Comparison of ENCODE assay signal across 1 cellular context in the genomic region with DNA sequence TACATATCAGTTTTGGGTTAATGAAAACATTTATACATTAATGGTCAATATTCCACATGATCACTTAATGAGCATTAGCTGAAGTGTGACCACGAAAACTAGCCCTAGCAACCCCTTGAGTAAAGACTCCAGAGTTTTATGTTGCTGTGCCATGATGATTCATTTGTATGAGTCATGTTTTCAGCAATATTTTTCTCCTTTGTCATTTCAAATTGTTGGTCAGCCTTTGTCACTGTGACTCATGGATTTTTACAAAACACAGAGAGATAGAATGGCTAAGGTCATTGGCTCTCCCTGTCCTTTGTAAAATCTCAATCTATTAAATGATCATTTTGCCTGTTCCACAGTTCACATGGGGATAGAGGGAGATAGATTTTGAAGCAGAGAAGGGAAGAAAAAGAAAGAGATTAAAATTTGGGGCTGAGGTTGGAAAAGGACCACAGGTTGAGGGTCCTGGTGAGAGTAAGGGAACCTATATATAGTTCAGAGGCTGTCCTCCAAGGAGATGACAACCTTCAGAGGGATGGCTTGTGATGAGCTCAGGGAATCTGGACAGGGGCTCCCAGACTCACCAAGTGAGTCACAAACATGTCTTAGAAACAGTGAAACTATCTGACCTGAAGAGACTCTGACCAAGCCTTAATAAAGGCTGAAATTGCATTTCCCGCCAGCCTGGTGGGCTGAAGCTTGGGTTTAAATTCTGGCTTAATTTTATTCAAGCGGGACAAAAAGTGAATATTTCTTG.
A peak's percentile ranks its signal among the peaks of the same experiment; 100 is the strongest.
TF ChIP-seq lines count a peak whose summit lies in the region.

No MANE protein-coding gene starts in this region.

TF ChIP-seq in K562, 482 proteins besides CTCF, POLR2A, EP300 and RAD21 (continued from another document):
- TF ChIP-seq, protein P1, sequence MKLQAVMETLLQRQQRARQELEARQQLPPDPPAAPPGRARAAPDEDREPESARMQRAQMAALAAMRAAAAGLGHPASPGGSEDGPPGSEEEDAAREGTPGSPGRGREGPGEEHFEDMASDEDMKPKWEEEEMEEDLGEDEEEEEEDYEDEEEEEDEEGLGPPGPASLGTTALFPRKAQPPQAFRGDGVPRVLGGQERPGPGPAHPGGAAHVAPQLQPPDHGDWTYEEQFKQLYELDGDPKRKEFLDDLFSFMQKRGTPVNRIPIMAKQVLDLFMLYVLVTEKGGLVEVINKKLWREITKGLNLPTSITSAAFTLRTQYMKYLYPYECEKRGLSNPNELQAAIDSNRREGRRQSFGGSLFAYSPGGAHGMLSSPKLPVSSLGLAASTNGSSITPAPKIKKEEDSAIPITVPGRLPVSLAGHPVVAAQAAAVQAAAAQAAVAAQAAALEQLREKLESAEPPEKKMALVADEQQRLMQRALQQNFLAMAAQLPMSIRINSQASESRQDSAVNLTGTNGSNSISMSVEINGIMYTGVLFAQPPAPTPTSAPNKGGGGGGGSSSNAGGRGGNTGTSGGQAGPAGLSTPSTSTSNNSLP (IDR thresholded peaks at IDR 0.05; ENCODE audit: borderline replicate concordance, low read depth, low read length) = peak; percentile 82; the same call in 1 of the 2 replicates
- TF ChIP-seq RBM39 (optimal IDR thresholded peaks at IDR 0.05; ENCODE audit: low read depth, low read length) = no peak
- TF ChIP-seq NCOA2 (IDR thresholded peaks at IDR 0.05; ENCODE audit: partially characterized antibody in 2 of 2) = peak in 1 of 2 experiments; percentile 14
- peak; percentile 34; the same call in 1 of the 2 replicates for TF ChIP-seq NCOA1 (IDR thresholded peaks at IDR 0.05; ENCODE audit: low read depth)
- TF ChIP-seq POLR2G (IDR thresholded peaks at IDR 0.05; ENCODE audit: low read depth, low read length) = no peak
- TF ChIP-seq, protein P2, sequence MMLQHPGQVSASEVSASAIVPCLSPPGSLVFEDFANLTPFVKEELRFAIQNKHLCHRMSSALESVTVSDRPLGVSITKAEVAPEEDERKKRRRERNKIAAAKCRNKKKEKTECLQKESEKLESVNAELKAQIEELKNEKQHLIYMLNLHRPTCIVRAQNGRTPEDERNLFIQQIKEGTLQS (IDR thresholded peaks at IDR 0.05) = peak; percentile 99
- TF ChIP-seq, protein P2 (CRISPR knock-in tag; conservative IDR thresholded peaks at IDR 0.05) = peak; percentile 91
- no peak for TF ChIP-seq BHLHE40 (IDR thresholded peaks at IDR 0.05; ENCODE audit: low read length)
- no peak for TF ChIP-seq PCBP2 (IDR thresholded peaks at IDR 0.05; ENCODE audit: low read depth, low read length, poor library complexity, severe bottlenecking)
- peak; percentile 23 for TF ChIP-seq DACH1 (IDR thresholded peaks at IDR 0.05; ENCODE audit: partially characterized antibody)
- TF ChIP-seq RCOR1 (IDR thresholded peaks at IDR 0.05; ENCODE audit: borderline replicate concordance in 1 of 2, low read depth in 2 of 2, low read length in 2 of 2) = peak in 1 of 2 experiments; percentile 4; a peak in 1 of 4 replicates
- TF ChIP-seq ZKSCAN3 (CRISPR knock-in tag; IDR thresholded peaks at IDR 0.05) = no peak
- no peak for TF ChIP-seq GABPB2 (CRISPR knock-in tag; conservative IDR thresholded peaks at IDR 0.05)
- peak; percentile 92 for TF ChIP-seq SMARCA4 (IDR thresholded peaks at IDR 0.05)
- peak; percentile 100 for TF ChIP-seq FOSL1 (tag; conservative IDR thresholded peaks at IDR 0.05)
- TF ChIP-seq, protein P3, sequence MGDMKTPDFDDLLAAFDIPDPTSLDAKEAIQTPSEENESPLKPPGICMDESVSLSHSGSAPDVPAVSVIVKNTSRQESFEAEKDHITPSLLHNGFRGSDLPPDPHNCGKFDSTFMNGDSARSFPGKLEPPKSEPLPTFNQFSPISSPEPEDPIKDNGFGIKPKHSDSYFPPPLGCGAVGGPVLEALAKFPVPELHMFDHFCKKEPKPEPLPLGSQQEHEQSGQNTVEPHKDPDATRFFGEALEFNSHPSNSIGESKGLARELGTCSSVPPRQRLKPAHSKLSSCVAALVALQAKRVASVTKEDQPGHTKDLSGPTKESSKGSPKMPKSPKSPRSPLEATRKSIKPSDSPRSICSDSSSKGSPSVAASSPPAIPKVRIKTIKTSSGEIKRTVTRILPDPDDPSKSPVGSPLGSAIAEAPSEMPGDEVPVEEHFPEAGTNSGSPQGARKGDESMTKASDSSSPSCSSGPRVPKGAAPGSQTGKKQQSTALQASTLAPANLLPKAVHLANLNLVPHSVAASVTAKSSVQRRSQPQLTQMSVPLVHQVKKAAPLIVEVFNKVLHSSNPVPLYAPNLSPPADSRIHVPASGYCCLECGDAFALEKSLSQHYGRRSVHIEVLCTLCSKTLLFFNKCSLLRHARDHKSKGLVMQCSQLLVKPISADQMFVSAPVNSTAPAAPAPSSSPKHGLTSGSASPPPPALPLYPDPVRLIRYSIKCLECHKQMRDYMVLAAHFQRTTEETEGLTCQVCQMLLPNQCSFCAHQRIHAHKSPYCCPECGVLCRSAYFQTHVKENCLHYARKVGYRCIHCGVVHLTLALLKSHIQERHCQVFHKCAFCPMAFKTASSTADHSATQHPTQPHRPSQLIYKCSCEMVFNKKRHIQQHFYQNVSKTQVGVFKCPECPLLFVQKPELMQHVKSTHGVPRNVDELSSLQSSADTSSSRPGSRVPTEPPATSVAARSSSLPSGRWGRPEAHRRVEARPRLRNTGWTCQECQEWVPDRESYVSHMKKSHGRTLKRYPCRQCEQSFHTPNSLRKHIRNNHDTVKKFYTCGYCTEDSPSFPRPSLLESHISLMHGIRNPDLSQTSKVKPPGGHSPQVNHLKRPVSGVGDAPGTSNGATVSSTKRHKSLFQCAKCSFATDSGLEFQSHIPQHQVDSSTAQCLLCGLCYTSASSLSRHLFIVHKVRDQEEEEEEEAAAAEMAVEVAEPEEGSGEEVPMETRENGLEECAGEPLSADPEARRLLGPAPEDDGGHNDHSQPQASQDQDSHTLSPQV (IDR thresholded peaks at IDR 0.05) = peak; percentile 46
- no peak for TF ChIP-seq SMAD3 (CRISPR knock-in tag; conservative IDR thresholded peaks at IDR 0.05)
- TF ChIP-seq, protein P4, sequence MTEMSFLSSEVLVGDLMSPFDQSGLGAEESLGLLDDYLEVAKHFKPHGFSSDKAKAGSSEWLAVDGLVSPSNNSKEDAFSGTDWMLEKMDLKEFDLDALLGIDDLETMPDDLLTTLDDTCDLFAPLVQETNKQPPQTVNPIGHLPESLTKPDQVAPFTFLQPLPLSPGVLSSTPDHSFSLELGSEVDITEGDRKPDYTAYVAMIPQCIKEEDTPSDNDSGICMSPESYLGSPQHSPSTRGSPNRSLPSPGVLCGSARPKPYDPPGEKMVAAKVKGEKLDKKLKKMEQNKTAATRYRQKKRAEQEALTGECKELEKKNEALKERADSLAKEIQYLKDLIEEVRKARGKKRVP (CRISPR knock-in tag; IDR thresholded peaks at IDR 0.05) = no peak
- peak; percentile 59; the same call in 1 of the 2 replicates for TF ChIP-seq NFE2L1 (tag; IDR thresholded peaks at IDR 0.05; ENCODE audit: borderline replicate concordance, low read depth)
- no peak for TF ChIP-seq GATAD2B (IDR thresholded peaks at IDR 0.05; ENCODE audit: borderline replicate concordance)
- TF ChIP-seq, protein P5, sequence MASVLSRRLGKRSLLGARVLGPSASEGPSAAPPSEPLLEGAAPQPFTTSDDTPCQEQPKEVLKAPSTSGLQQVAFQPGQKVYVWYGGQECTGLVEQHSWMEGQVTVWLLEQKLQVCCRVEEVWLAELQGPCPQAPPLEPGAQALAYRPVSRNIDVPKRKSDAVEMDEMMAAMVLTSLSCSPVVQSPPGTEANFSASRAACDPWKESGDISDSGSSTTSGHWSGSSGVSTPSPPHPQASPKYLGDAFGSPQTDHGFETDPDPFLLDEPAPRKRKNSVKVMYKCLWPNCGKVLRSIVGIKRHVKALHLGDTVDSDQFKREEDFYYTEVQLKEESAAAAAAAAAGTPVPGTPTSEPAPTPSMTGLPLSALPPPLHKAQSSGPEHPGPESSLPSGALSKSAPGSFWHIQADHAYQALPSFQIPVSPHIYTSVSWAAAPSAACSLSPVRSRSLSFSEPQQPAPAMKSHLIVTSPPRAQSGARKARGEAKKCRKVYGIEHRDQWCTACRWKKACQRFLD (CRISPR knock-in tag; IDR thresholded peaks at IDR 0.05) = peak; percentile 57; the same call in 1 of the 2 replicates
- TF ChIP-seq SRF (CRISPR knock-in tag; IDR thresholded peaks at IDR 0.05) = no peak
- peak; percentile 95 for TF ChIP-seq NFE2 (IDR thresholded peaks at IDR 0.05; ENCODE audit: low read depth)
